ENCODE assay signal across 8 cellular contexts in genomic region chr1:37596182-37596667, GRCh38. TPM values are rescaled to one million over a fixed set of nuclear protein-coding genes. Genes with fewer than 3 reads are reported as not detected.
DNase-seq lines count a peak whose midpoint lies in the region; ATAC-seq and TF ChIP-seq lines count a peak whose summit lies in the region.

No MANE protein-coding gene starts in this region.

- no peak for DNase-seq in activated naive CD8-positive, alpha-beta T cell treated with anti-CD3 and anti-CD28 coated beads for 36 hours
- DNase-seq in substantia nigra (lab: John Stamatoyannopoulos, UW) (no peak), NCI-H82 (lab: John Stamatoyannopoulos, UW) (no peak), mucosa of descending colon (no peak)

- H3K36me3 ChIP-seq in mucosa of descending colon (ENCODE audit: low read depth): no peaks in the 10 kb centered on the region

- H3K27me3 Mint-ChIP-seq in activated naive CD8-positive, alpha-beta T cell treated with anti-CD3 and anti-CD28 coated beads for 36 hours: no peaks in the 10 kb centered on the region

- no peak for TF ChIP-seq CTCF in mucosa of descending colon (IDR thresholded peaks at IDR 0.05)

- H3K9me3 Mint-ChIP-seq in activated naive CD8-positive, alpha-beta T cell treated with anti-CD3 and anti-CD28 coated beads for 36 hours: no peaks in the 10 kb centered on the region

- ATAC-seq in HG03139 (IDR thresholded peaks at IDR 0.05; ENCODE audit: unreplicated experiment) (peak; percentile 15), HG03039 (IDR thresholded peaks at IDR 0.05; ENCODE audit: unreplicated experiment) (no peak), HG02884 (IDR thresholded peaks at IDR 0.05; ENCODE audit: unreplicated experiment) (no peak), mucosa of descending colon (no peak)

- peak overlapping the region; percentile 97 for H3K4me3 Mint-ChIP-seq in activated naive CD8-positive, alpha-beta T cell treated with anti-CD3 and anti-CD28 coated beads for 36 hours

- H3K9me3 ChIP-seq in iPS-18c (ENCODE audit: control insufficient read depth, insufficient read depth, low read length) (no peaks in the 10 kb centered on the region), mucosa of descending colon (no peaks in the 10 kb centered on the region)

- intact Hi-C loops in mucosa of descending colon (cut with DNase I, micrococcal nuclease): no loop called here

- peaks cover 18% of the 10 kb centered on the region for H3K4me1 ChIP-seq in mucosa of descending colon (ENCODE audit: low read depth)

- peak overlapping the region; percentile 96; the same call in 1 of the 2 replicates for H3K4me3 ChIP-seq in iPS-18c (ENCODE audit: insufficient read depth, low read depth, low read length)
- H3K4me3 ChIP-seq in mucosa of descending colon: no peak overlapping the region

- peak overlapping the region; percentile 72 for H3K27ac ChIP-seq in substantia nigra (ENCODE audit: low read depth, low read length, poor library complexity, severe bottlenecking)

- peaks cover 17% of the 10 kb centered on the region for H3K36me3 Mint-ChIP-seq in activated naive CD8-positive, alpha-beta T cell treated with anti-CD3 and anti-CD28 coated beads for 36 hours

- peaks cover 30% of the 10 kb centered on the region for H3K4me1 Mint-ChIP-seq in activated naive CD8-positive, alpha-beta T cell treated with anti-CD3 and anti-CD28 coated beads for 36 hours

- H3K27ac Mint-ChIP-seq in activated naive CD8-positive, alpha-beta T cell treated with anti-CD3 and anti-CD28 coated beads for 36 hours: peak overlapping the region; percentile 99

RNA-seq across cellular contexts. Expression of gene GNL2, which starts 0.5 kb away (rescaled TPM):
- total RNA-seq in activated naive CD8-positive, alpha-beta T cell treated with anti-CD3 and anti-CD28 coated beads for 36 hours: 100 to 1,000 TPM in 1 of 2 experiments, 10 to 100 TPM in 1; 95.8 to 101 TPM
- 10 to 100 TPM; 31.2 to 38.4 (median 34.0) TPM for total RNA-seq in mucosa of descending colon

RNA-seq across cellular contexts. Expression of gene RSPO1, which starts 38.5 kb away (rescaled TPM):
- total RNA-seq in activated naive CD8-positive, alpha-beta T cell treated with anti-CD3 and anti-CD28 coated beads for 36 hours: not detected
- 1 to 10 TPM in 1 of 3 donors, under 1 TPM in 2; 0.12 to 1.7 (median 0.53) TPM for total RNA-seq in mucosa of descending colon

RNA-seq across cellular contexts. Expression of gene DNALI1, which starts 39.5 kb away (rescaled TPM):
- total RNA-seq in activated naive CD8-positive, alpha-beta T cell treated with anti-CD3 and anti-CD28 coated beads for 36 hours: not detected
- 1 to 10 TPM; 3.2 to 9.1 (median 3.6) TPM for total RNA-seq in mucosa of descending colon

RNA-seq across cellular contexts. Expression of gene SNIP1, which starts 42.1 kb away (rescaled TPM):
- total RNA-seq in activated naive CD8-positive, alpha-beta T cell treated with anti-CD3 and anti-CD28 coated beads for 36 hours: 10 to 100 TPM; 25.2 to 27.6 TPM
- 10 to 100 TPM; 16.8 to 22.5 (median 21.3) TPM for total RNA-seq in mucosa of descending colon
